ENCODE assay signal across 8 cellular contexts in genomic region chr3:118817748-118818165, GRCh38.
A peak's percentile ranks its signal among the peaks of the same experiment; 100 is the strongest.
DNase-seq lines count a peak whose midpoint lies in the region; ATAC-seq and TF ChIP-seq lines count a peak whose summit lies in the region.

No MANE protein-coding gene starts in this region.

- no peaks in the 10 kb centered on the region for H3K27me3 ChIP-seq in CD8-positive, alpha-beta T cell (ENCODE audit: insufficient read depth, low read length)

- H3K36me3 ChIP-seq in CD8-positive, alpha-beta T cell (ENCODE audit: insufficient read depth, low read length): no peaks in the 10 kb centered on the region

- H3K4me1 Mint-ChIP-seq in CD8-positive, alpha-beta T cell (ENCODE audit: low read depth): no peaks in the 10 kb centered on the region
- H3K4me1 Mint-ChIP-seq in naive B cell: no peaks in the 10 kb centered on the region

- POLR2A ChIA-PET in CD8-positive, alpha-beta T cell (lab: Charles Lee): no interaction called here

- H3K4me1 ChIP-seq in CD8-positive, alpha-beta T cell (ENCODE audit: insufficient read depth, low read length): no peaks in the 10 kb centered on the region

- no peak overlapping the region for H3K4me3 Mint-ChIP-seq in CD8-positive, alpha-beta T cell
- no peak overlapping the region for H3K4me3 Mint-ChIP-seq in naive B cell

- DNase-seq in CD8-positive, alpha-beta T cell: peak in 1 of 7 experiments; percentile 35
- DNase-seq in NCI-H1694 treated with DMSO at 0.1 percent for 48 hours (lab: John Stamatoyannopoulos, UW): peak; percentile 67
- DNase-seq in T1000 (lab: John Stamatoyannopoulos, UW): peak; percentile 12
- no peak for DNase-seq in epithelial cell of proximal tubule (ENCODE audit: low read depth)
- DNase-seq in naive B cell: peak; percentile 11

- no peak overlapping the region for H3K27ac ChIP-seq in CD8-positive, alpha-beta T cell (ENCODE audit: low read depth, low read length)

- peak; percentile 83 for TF ChIP-seq CTCF in CD8-positive, alpha-beta T cell (IDR thresholded peaks at IDR 0.05)
- peak; percentile 90 for TF ChIP-seq CTCF in epithelial cell of proximal tubule (conservative IDR thresholded peaks at IDR 0.05; ENCODE audit: low read depth, low read length)

- H3K27ac Mint-ChIP-seq in CD8-positive, alpha-beta T cell: no peak overlapping the region
- no peak overlapping the region for H3K27ac Mint-ChIP-seq in naive B cell

- intact Hi-C loops in CD8-positive, alpha-beta T cell (cut with DNase I, micrococcal nuclease): no loop called here

- ATAC-seq in CD8-positive, alpha-beta T cell: no peak
- ATAC-seq in GM18873 (IDR thresholded peaks at IDR 0.05; ENCODE audit: low FRiP score, unreplicated experiment) (peak; percentile 68), HG03045 (IDR thresholded peaks at IDR 0.05; ENCODE audit: unreplicated experiment) (peak; percentile 84), naive B cell (ENCODE audit: low read depth in 2 of 2) (no peak)
- ATAC-seq in activated CD4-positive, CD25-positive, alpha-beta regulatory T cell treated with anti-CD3 and anti-CD28 coated beads, Interleukin-2, amount 50 U/mL, for 24 hours: no peak

- H3K9me3 Mint-ChIP-seq in CD8-positive, alpha-beta T cell: no peaks in the 10 kb centered on the region
- peaks cover 0 to 2% (median 0%) of the 10 kb centered on the region in 7 donors for H3K9me3 Mint-ChIP-seq in naive B cell

- H3K9me3 ChIP-seq in CD8-positive, alpha-beta T cell (ENCODE audit: low read length): no peaks in the 10 kb centered on the region

- CTCF ChIA-PET in CD8-positive, alpha-beta T cell (lab: Charles Lee): interaction anchor here (0.7 to 1.9 kb wide), 2 partner anchors 12 kb away, joined by 3 to 4 read pairs; no protein-coding TSS in a partner anchor

- no peak overlapping the region for H3K4me3 ChIP-seq in CD8-positive, alpha-beta T cell (ENCODE audit: low read depth, low read length)
- no peak overlapping the region for H3K4me3 ChIP-seq in epithelial cell of proximal tubule (ENCODE audit: low read depth, low read length)

- H3K36me3 Mint-ChIP-seq in CD8-positive, alpha-beta T cell: no peaks in the 10 kb centered on the region
- no peaks in the 10 kb centered on the region for H3K36me3 Mint-ChIP-seq in naive B cell

- H3K27me3 Mint-ChIP-seq in CD8-positive, alpha-beta T cell (ENCODE audit: low read depth): peaks cover 3% of the 10 kb centered on the region
- H3K27me3 Mint-ChIP-seq in naive B cell: peaks cover 8 to 22% (median 11%) of the 10 kb centered on the region in 3 donors

Comparison
In these comparisons a context has a peak if more than half of its experiments do, and no peak if none do; other contexts are left out.
1. ATAC-seq: peak in GM18873 (single experiment) and HG03045 (single experiment); none in CD8-positive, alpha-beta T cell (single experiment), naive B cell (0 of 2) and activated CD4-positive, CD25-positive, alpha-beta regulatory T cell treated with anti-CD3 and anti-CD28 coated beads, Interleukin-2, amount 50 U/mL, for 24 hours (0 of 2).